Comparison of ENCODE assay signal across 7 cellular contexts in genomic region chr6:49462599-49462926, GRCh38. TPM values are rescaled to one million over a fixed set of nuclear protein-coding genes. Genes with fewer than 3 reads are reported as not detected.
DNase-seq lines count a peak whose midpoint lies in the region; ATAC-seq and TF ChIP-seq lines count a peak whose summit lies in the region.

No MANE protein-coding gene starts in this region.

- H3K36me3 Mint-ChIP-seq in progenitor cell of endocrine pancreas (ENCODE audit: insufficient read depth): peaks cover 2% of the 10 kb centered on the region

- no peaks in the 10 kb centered on the region; the same call in 1 of the 2 replicates for H3K36me3 ChIP-seq in SJCRH30
- H3K36me3 ChIP-seq in fibroblast of lung (ENCODE audit: control insufficient read depth, insufficient read depth, low read length): no peaks in the 10 kb centered on the region

- peaks cover 37% of the 10 kb centered on the region for H3K79me2 ChIP-seq in fibroblast of lung (ENCODE audit: control insufficient read depth, insufficient read depth, low read length)

- H3K27me3 ChIP-seq in SJCRH30: no peaks in the 10 kb centered on the region
- H3K27me3 ChIP-seq in fibroblast of lung (ENCODE audit: control insufficient read depth, insufficient read depth, low read length): no peaks in the 10 kb centered on the region

- no peak for DNase-seq in SJCRH30
- peak in 1 of 2 donors; percentile 2 for DNase-seq in fibroblast of lung (ENCODE audit: low read depth in 2 of 2)
- no peak for DNase-seq in progenitor cell of endocrine pancreas (ENCODE audit: low spot score, unreplicated experiment)
- no peak for DNase-seq in C1 segment of cervical spinal cord (lab: John Stamatoyannopoulos, UW)
- DNase-seq in NCI-H146 treated with DMSO at 0.1 percent for 48 hours (lab: John Stamatoyannopoulos, UW; ENCODE audit: unreplicated experiment): no peak

- H3K9me3 ChIP-seq in SJCRH30 (replicated peaks) (no peaks in the 10 kb centered on the region), fibroblast of lung (ENCODE audit: control insufficient read depth, insufficient read depth, low read depth, low read length) (no peaks in the 10 kb centered on the region)

- no peaks in the 10 kb centered on the region for H3K27me3 Mint-ChIP-seq in progenitor cell of endocrine pancreas

- peak overlapping the region; percentile 69 for H3K4me3 ChIP-seq in SJCRH30
- peak overlapping the region; percentile 41 to 98 (median 87) for H3K4me3 ChIP-seq in fibroblast of lung (replicated peaks in 1 of 4; ENCODE audit: control extremely low read depth in 1 of 4, insufficient read depth in 1 of 4, low read depth in 3 of 4, low read length in 4 of 4)

- TF ChIP-seq CTCF in fibroblast of lung (conservative IDR thresholded peaks at IDR 0.05 in 1 of 2, IDR thresholded peaks at IDR 0.05 in 1 of 2; ENCODE audit: low read depth in 1 of 2, low read length in 2 of 2): no peak
- TF ChIP-seq CTCF in progenitor cell of endocrine pancreas (IDR thresholded peaks at IDR 0.05; ENCODE audit: unreplicated experiment): no peak

- H3K27ac ChIP-seq in SJCRH30 (peak overlapping the region; percentile 73), fibroblast of lung (ENCODE audit: insufficient read depth, low read length) (peak overlapping the region; percentile 89)

- peak overlapping the region; percentile 79 for H3K9ac ChIP-seq in fibroblast of lung (ENCODE audit: insufficient read depth, low read length)

- peak overlapping the region; percentile 38 for H3K4me2 ChIP-seq in fibroblast of lung (ENCODE audit: extremely low read depth, insufficient read depth, low read length)

- H3K27ac Mint-ChIP-seq in progenitor cell of endocrine pancreas: peak overlapping the region; percentile 99

- ATAC-seq in GM18868 (IDR thresholded peaks at IDR 0.05; ENCODE audit: unreplicated experiment): peak; percentile 4
- peak; percentile 3 for ATAC-seq in HG02678 (IDR thresholded peaks at IDR 0.05; ENCODE audit: unreplicated experiment)

- H2AFZ ChIP-seq in fibroblast of lung (ENCODE audit: low read length): peak overlapping the region; percentile 90

- H3K4me1 ChIP-seq in SJCRH30: no peaks in the 10 kb centered on the region
- H3K4me1 ChIP-seq in fibroblast of lung (ENCODE audit: control insufficient read depth, extremely low read depth, insufficient read depth, low read length): no peaks in the 10 kb centered on the region

- H3K9me3 Mint-ChIP-seq in progenitor cell of endocrine pancreas (ENCODE audit: low read depth): no peaks in the 10 kb centered on the region

- H4K20me1 ChIP-seq in fibroblast of lung (ENCODE audit: control insufficient read depth, extremely low read depth, insufficient read depth, low read length): no peaks in the 10 kb centered on the region

- peak overlapping the region; percentile 98 for H3K4me3 Mint-ChIP-seq in progenitor cell of endocrine pancreas (ENCODE audit: low read depth)

- H3K4me1 Mint-ChIP-seq in progenitor cell of endocrine pancreas (ENCODE audit: low read depth): peaks cover 17% of the 10 kb centered on the region

RNA-seq across cellular contexts. Expression of gene MMUT, which starts 0.5 kb away (rescaled TPM):
- 12.2 and 14.6 TPM in 2 replicates for total RNA-seq in SJCRH30 (2014; rRNA removed; shearing (Covaris generic))
- total RNA-seq in fibroblast of lung: 16.7 and 20.8 TPM in 2 replicates
- polyA plus RNA-seq in fibroblast of lung: 22.5 and 28.0 TPM in 2 replicates
- 18.5 and 19.4 TPM in 2 replicates for polyA plus RNA-seq in fibroblast of lung (2012)
- polyA minus RNA-seq in fibroblast of lung (ENCODE audit: low replicate concordance): 6.0 and 7.1 TPM in 2 replicates
- 26.4 and 26.6 TPM in 2 replicates for total RNA-seq in progenitor cell of endocrine pancreas

RNA-seq across cellular contexts. Expression of gene CENPQ, which starts 0.6 kb away (rescaled TPM):
- 15.2 and 18.8 TPM in 2 replicates for total RNA-seq in SJCRH30 (2014; rRNA removed; shearing (Covaris generic))
- 4.6 and 5.3 TPM in 2 replicates for total RNA-seq in fibroblast of lung
- 7.3 and 12.0 TPM in 2 replicates for polyA plus RNA-seq in fibroblast of lung
- 4.5 and 7.6 TPM in 2 replicates for polyA plus RNA-seq in fibroblast of lung (2012)
- not detected in 2 replicates for polyA minus RNA-seq in fibroblast of lung (ENCODE audit: low replicate concordance)
- total RNA-seq in progenitor cell of endocrine pancreas: 7.8 and 8.0 TPM in 2 replicates

RNA-seq across cellular contexts. Expression of gene GLYATL3, which starts 37.2 kb away (rescaled TPM):
- total RNA-seq in SJCRH30 (2014; rRNA removed; shearing (Covaris generic)): not detected in 2 replicates
- total RNA-seq in fibroblast of lung (not detected in 2 replicates), progenitor cell of endocrine pancreas (not detected in 2 replicates)
- polyA plus RNA-seq in fibroblast of lung: not detected in 2 replicates
- polyA plus RNA-seq in fibroblast of lung (2012): not detected in 2 replicates
- polyA minus RNA-seq in fibroblast of lung (ENCODE audit: low replicate concordance): not detected in 2 replicates
